In the genomic region with DNA sequence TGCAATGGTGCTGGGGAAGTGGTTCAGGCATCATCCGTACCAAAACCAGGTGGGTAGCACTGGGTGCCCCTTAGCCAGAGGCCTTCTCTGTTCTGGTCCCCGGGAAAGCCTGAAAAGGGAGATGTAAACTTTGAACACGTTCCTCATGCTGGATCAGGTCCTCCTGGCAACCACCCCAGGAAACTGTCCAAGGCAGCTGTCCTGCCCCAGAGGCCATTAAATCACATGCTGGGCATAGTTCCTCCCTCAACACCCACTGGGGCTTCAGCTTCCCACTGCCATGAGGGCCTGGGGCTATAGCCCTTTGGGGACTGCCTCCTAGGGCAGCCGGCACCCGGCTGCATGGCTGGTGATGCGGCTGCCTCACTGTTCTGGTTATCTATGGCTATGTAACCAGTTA, we compare ENCODE assay signal across 23 cellular contexts.
"Had no signal": no experiment of that assay in that cellular context is flagged by ENCODE, and none has a peak within 500 bp of the region (broad histone marks: within the 10 kb centered on the region; RNA-seq: fewer than 3 reads in every experiment).

No MANE protein-coding gene starts in this region.

- H3K27ac ChIP-seq: dorsolateral prefrontal cortex, foreskin keratinocyte, heart right ventricle, prostate gland, thoracic aorta, tibial nerve, upper lobe of left lung had no signal

- H3K36me3 ChIP-seq: heart right ventricle, prostate gland, thoracic aorta, tibial nerve, upper lobe of left lung had no signal

- ATAC-seq: foreskin keratinocyte; left colon; mucosa of descending colon; naive thymus-derived CD4-positive, alpha-beta T cell; right cardiac atrium; stimulated activated naive B cell treated with anti-CD40 and anti-IgM and Interleukin-4, amounts not matched to agents 10 μg/mL and 1 μg/mL and 100 μg/mL, for 72 hours had no signal

- H3K9me3 ChIP-seq: mucosa of descending colon, prostate gland, thoracic aorta, upper lobe of left lung had no signal

- H3K4me3 ChIP-seq: dorsolateral prefrontal cortex, heart right ventricle, mucosa of descending colon, prostate gland, thoracic aorta, tibial nerve, upper lobe of left lung had no signal

- H3K27me3 ChIP-seq: foreskin keratinocyte, tibial nerve, upper lobe of left lung had no signal

- H3K4me1 ChIP-seq: foreskin keratinocyte, heart right ventricle, prostate gland, tibial nerve, upper lobe of left lung had no signal

- DNase-seq: dorsolateral prefrontal cortex; effector CD4-positive, alpha-beta T cell; foreskin keratinocyte; glutamatergic neuron; hypothalamus; immature natural killer cell; islet precursor cell; kidney glomerular epithelial cell; left colon; mesenchymal stem cell; mucosa of descending colon; naive thymus-derived CD4-positive, alpha-beta T cell; nucleus accumbens; right cardiac atrium; small intestine; stimulated activated CD4-positive, alpha-beta T cell treated with anti-CD3 and anti-CD28 coated beads, Interleukin-15, amount 100 ng/mL, for 24 hours; stimulated activated CD4-positive, alpha-beta T cell treated with anti-CD3 and anti-CD28 coated beads, Interleukin-2, amount 100 ng/mL, for 48 hours; stimulated activated naive B cell treated with anti-CD40 and anti-IgM and Interleukin-4, amounts not matched to agents 10 μg/mL and 1 μg/mL and 100 μg/mL, for 72 hours; upper lobe of left lung had no signal
